In genomic region chr4:7264694-7265093, GRCh38 we compare ENCODE assay signal across 19 cellular contexts.
"Had no signal": no experiment of that assay in that cellular context is flagged by ENCODE, and none has a peak within 500 bp of the region (broad histone marks: within the 10 kb centered on the region; RNA-seq: fewer than 3 reads in every experiment).

No MANE protein-coding gene starts in this region.

- H2AFZ ChIP-seq: hepatocyte had no signal

- H3K27ac ChIP-seq: colonic mucosa, esophagus muscularis mucosa, foreskin keratinocyte, gastroesophageal sphincter, heart left ventricle, hepatocyte, left lung, lower lobe of right lung had no signal

- H3K36me3 ChIP-seq: colonic mucosa, esophagus muscularis mucosa, gastroesophageal sphincter, heart left ventricle, left lung, lower lobe of right lung had no signal

- H3K79me2 ChIP-seq: hepatocyte had no signal

- H3K9me3 Mint-ChIP-seq: dendritic cell treated with granulocyte-macrophage colony-stimulating factor and Interleukin-4, amounts not matched to agents 40 ng/mL and 50 ng/mL, for 4 days; immature natural killer cell; mesothelial cell of epicardium had no signal

- H3K27me3 ChIP-seq: colonic mucosa, esophagus muscularis mucosa, foreskin keratinocyte, gastroesophageal sphincter, heart left ventricle, hepatocyte, left lung had no signal

- H3K4me3 Mint-ChIP-seq: dendritic cell treated with granulocyte-macrophage colony-stimulating factor and Interleukin-4, amounts not matched to agents 40 ng/mL and 50 ng/mL, for 4 days; effector memory CD8-positive, alpha-beta T cell; immature natural killer cell; mesothelial cell of epicardium had no signal

- H3K36me3 Mint-ChIP-seq: immature natural killer cell, mesothelial cell of epicardium had no signal

- H3K4me3 ChIP-seq: colonic mucosa, esophagus muscularis mucosa, gastroesophageal sphincter, heart left ventricle, hepatocyte, left lung, lower lobe of right lung, mucosa of descending colon had no signal

- H3K27ac Mint-ChIP-seq: dendritic cell treated with granulocyte-macrophage colony-stimulating factor and Interleukin-4, amounts not matched to agents 40 ng/mL and 50 ng/mL, for 4 days; effector memory CD8-positive, alpha-beta T cell; immature natural killer cell; mesothelial cell of epicardium had no signal

- H3K4me1 ChIP-seq: colonic mucosa, left lung, lower lobe of right lung had no signal

- ATAC-seq: effector memory CD8-positive, alpha-beta T cell; foreskin keratinocyte; gastroesophageal sphincter; heart left ventricle; left cardiac atrium; left lung; left ventricle myocardium superior; mucosa of descending colon had no signal

- H3K4me1 Mint-ChIP-seq: immature natural killer cell had no signal

- H3K9me3 ChIP-seq: colonic mucosa, esophagus muscularis mucosa, gastroesophageal sphincter, heart left ventricle, left lung, lower lobe of right lung, mucosa of descending colon had no signal

- H3K4me2 ChIP-seq: hepatocyte had no signal

- DNase-seq: colonic mucosa; cortex of kidney; effector CD8-positive, alpha-beta T cell; effector memory CD8-positive, alpha-beta T cell; foreskin keratinocyte; hypothalamus; immature natural killer cell; left cardiac atrium; left ventricle myocardium superior; lower lobe of right lung; mesenchymal stem cell; mucosa of descending colon had no signal
